Comparison of ENCODE assay signal across 1 cellular context in genomic region chr20:36525620-36526365, GRCh38.
TF ChIP-seq lines count a peak whose summit lies in the region.

No MANE protein-coding gene starts in this region.

TF ChIP-seq in WTC11, 78 proteins besides CTCF, POLR2A, EP300 and RAD21 (continued from another document):
- TF ChIP-seq ZNF425 (CRISPR knock-in tag; conservative IDR thresholded peaks at IDR 0.05) = no peak
- TF ChIP-seq IRF2 (CRISPR knock-in tag; IDR thresholded peaks at IDR 0.05; ENCODE audit: borderline replicate concordance, low read depth) = no peak
- TF ChIP-seq FOXP4 (CRISPR knock-in tag; IDR thresholded peaks at IDR 0.05) = no peak
- TF ChIP-seq ZNF396 (CRISPR knock-in tag; IDR thresholded peaks at IDR 0.05; ENCODE audit: borderline replicate concordance) = no peak
